Comparison of ENCODE assay signal across 9 cellular contexts in genomic region chr20:33034115-33034514, GRCh38. TPM values are rescaled to one million over a fixed set of nuclear protein-coding genes. Genes with fewer than 3 reads are reported as not detected.
"Had no signal": no experiment of that assay in that cellular context is flagged by ENCODE, and none has a peak within 500 bp of the region (broad histone marks: within the 10 kb centered on the region; RNA-seq: fewer than 3 reads in every experiment).

No MANE protein-coding gene starts in this region.

- H3K4me3 ChIP-seq: K562 had no signal

- H3K27ac ChIP-seq: HL-60, KMS-11 had no signal

- H3K9ac ChIP-seq: KMS-11 had no signal

- ATAC-seq: K562 had no signal

- FAIRE-seq: K562 had no signal

- H3K4me2 ChIP-seq: KMS-11 had no signal

- DNase-seq: IMR-90, KBM-7, KG1 had no signal

RNA-seq across cellular contexts. Expression of gene BPIFB6, which starts 2.7 kb away (rescaled TPM):
- total RNA-seq: HT-29, HT1080, IMR-90, K562 had no signal
- polyA plus RNA-seq: IgD-negative memory B cell, IMR-90, K562 had no signal

RNA-seq across cellular contexts. Expression of gene BPIFB3, which starts 19.6 kb away (rescaled TPM):
- total RNA-seq: HT-29, HT1080, IMR-90, K562 had no signal
- polyA plus RNA-seq: IgD-negative memory B cell, IMR-90, K562 had no signal

RNA-seq across cellular contexts. Expression of gene BPIFB2, which starts 26.6 kb away (rescaled TPM):
- total RNA-seq: HT-29, HT1080, IMR-90, K562 had no signal
- polyA plus RNA-seq: IgD-negative memory B cell, IMR-90, K562 had no signal

RNA-seq across cellular contexts. Expression of gene SUN5, which starts 29.9 kb away (rescaled TPM):
- total RNA-seq: HT-29, HT1080, IMR-90, K562 had no signal
- polyA plus RNA-seq: IgD-negative memory B cell, IMR-90, K562 had no signal

RNA-seq across cellular contexts. Expression of gene BPIFB4, which starts 45.3 kb away (rescaled TPM):
- total RNA-seq: HT-29, HT1080, IMR-90, K562 had no signal
- polyA plus RNA-seq: IgD-negative memory B cell, IMR-90, K562 had no signal
